8 cellular contexts compared by ENCODE assay signal in the genomic region with DNA sequence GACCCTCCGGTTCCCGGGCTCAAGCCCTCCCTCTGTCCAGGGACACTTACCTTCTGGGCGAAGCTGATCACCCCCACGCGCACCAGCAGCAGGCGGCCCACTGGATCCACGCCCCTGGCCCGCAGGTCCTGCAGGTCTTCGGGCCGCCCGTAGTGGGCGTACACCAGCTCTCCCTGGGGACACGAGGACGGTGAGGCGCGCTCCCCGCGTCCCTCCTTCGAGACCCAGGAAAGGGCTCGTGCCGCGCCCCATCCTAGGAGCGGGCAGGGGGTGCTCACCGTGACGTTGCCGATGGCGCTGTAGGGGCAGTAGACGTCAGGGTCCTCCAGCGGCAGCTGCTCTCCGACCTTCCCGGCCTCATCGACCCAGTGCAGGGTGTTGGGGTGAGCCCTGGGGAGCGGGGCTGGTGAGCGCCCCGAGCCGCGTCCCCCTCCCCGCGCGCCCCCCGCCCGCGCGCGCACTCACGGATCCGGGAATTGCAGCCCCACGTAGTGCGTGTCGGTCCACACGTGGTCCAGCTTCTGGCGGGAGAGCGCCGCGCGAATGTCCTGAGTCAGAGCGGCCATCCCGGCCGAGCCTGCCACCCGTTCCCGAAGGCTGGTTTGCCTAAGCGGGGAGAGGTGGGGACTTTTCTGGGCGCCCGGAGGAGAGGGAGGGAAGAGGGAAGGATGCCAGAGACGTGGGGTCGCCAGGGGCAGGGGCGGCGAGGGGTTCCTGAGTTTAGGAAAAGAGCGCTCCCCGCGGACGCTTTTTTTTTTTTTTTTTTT. TPM values are rescaled to one million over a fixed set of nuclear protein-coding genes. Genes with fewer than 3 reads are reported as not detected.
DNase-seq lines count a peak whose midpoint lies in the region; ATAC-seq and TF ChIP-seq lines count a peak whose summit lies in the region.

No MANE protein-coding gene starts in this region.

- H3K4me1 Mint-ChIP-seq in activated CD4-positive, alpha-beta memory T cell treated with anti-CD3 and anti-CD28 coated beads for 36 hours (ENCODE audit: low read depth) = peaks cover 12% of the 10 kb centered on the region
- peaks cover 6% of the 10 kb centered on the region for H3K4me1 Mint-ChIP-seq in endothelial cell (ENCODE audit: unreplicated experiment)
- peaks cover 17 to 38% (median 31%) of the 10 kb centered on the region in 4 donors for H3K4me1 Mint-ChIP-seq in naive thymus-derived CD8-positive, alpha-beta T cell

- DNase-seq in AG09309 (ENCODE audit: low read depth) (no peak), NCI-H1105 treated with DMSO at 0.1 percent for 48 hours (lab: John Stamatoyannopoulos, UW) (peak; percentile 47), endothelial cell (ENCODE audit: low spot score) (peak; percentile 50), thyroid gland (peak; percentile 23 to 29)
- DNase-seq in activated CD4-positive, alpha-beta memory T cell treated with anti-CD3 and anti-CD28 coated beads for 36 hours = peak; percentile 78
- DNase-seq in naive thymus-derived CD8-positive, alpha-beta T cell = peak; percentile 28 to 76 (median 46)

- intact Hi-C loops in activated CD4-positive, alpha-beta memory T cell treated with anti-CD3 and anti-CD28 coated beads for 36 hours (cut with micrococcal nuclease) = loop anchor here (5.0 kb wide), 1 partner anchor 59 kb away; a partner anchor contains a TSS
- intact Hi-C loops in thyroid gland (cut with DNase I) = no loop called here

- CTCF ChIA-PET in activated CD4-positive, alpha-beta memory T cell treated with anti-CD3 and anti-CD28 coated beads for 36 hours (lab: Charles Lee) = interaction anchor here (0.6 to 4.4 kb wide), 21 partner anchors 8 to 467 kb away, joined by 3 to 33 read pairs (median 5); a partner anchor contains a TSS

- TF ChIP-seq POLR2A in thyroid gland (IDR thresholded peaks at IDR 0.05) = no peak

- WGBS in thyroid gland, 2 donors = 5 to 8% methylated on average over 24 to 28 of the region's 72 CpGs

- no peaks in the 10 kb centered on the region for H3K9me3 ChIP-seq in thyroid gland

- TF ChIP-seq CTCF in AG09309 (IDR thresholded peaks at IDR 0.05; ENCODE audit: control insufficient read depth, insufficient read depth, low read depth, low read length, missing control alignments) = peak; percentile 50
- TF ChIP-seq CTCF in endothelial cell (IDR thresholded peaks at IDR 0.05; ENCODE audit: unreplicated experiment) = peak; percentile 31
- TF ChIP-seq CTCF in thyroid gland (IDR thresholded peaks at IDR 0.05) = peak in 1 of 6 experiments; percentile 22

- H3K4me3 Mint-ChIP-seq in activated CD4-positive, alpha-beta memory T cell treated with anti-CD3 and anti-CD28 coated beads for 36 hours = peak overlapping the region; percentile 77
- H3K4me3 Mint-ChIP-seq in endothelial cell (ENCODE audit: unreplicated experiment) = no peak overlapping the region
- peak overlapping the region; percentile 77 to 87 (median 82) for H3K4me3 Mint-ChIP-seq in naive thymus-derived CD8-positive, alpha-beta T cell

- peaks cover 7% of the 10 kb centered on the region for H3K27me3 ChIP-seq in thyroid gland

- H3K27ac ChIP-seq in thyroid gland = no peak overlapping the region

- no peaks in the 10 kb centered on the region for H3K36me3 ChIP-seq in thyroid gland

- no peaks in the 10 kb centered on the region for H3K36me3 Mint-ChIP-seq in activated CD4-positive, alpha-beta memory T cell treated with anti-CD3 and anti-CD28 coated beads for 36 hours
- H3K36me3 Mint-ChIP-seq in endothelial cell (ENCODE audit: low read depth, unreplicated experiment) = no peaks in the 10 kb centered on the region
- no peaks in the 10 kb centered on the region for H3K36me3 Mint-ChIP-seq in naive thymus-derived CD8-positive, alpha-beta T cell

- peak overlapping the region; percentile 82 for H3K27ac Mint-ChIP-seq in activated CD4-positive, alpha-beta memory T cell treated with anti-CD3 and anti-CD28 coated beads for 36 hours
- no peak overlapping the region for H3K27ac Mint-ChIP-seq in endothelial cell (ENCODE audit: unreplicated experiment)
- peak overlapping the region in 7 of 10 donors; percentile 34 to 79 (median 57) for H3K27ac Mint-ChIP-seq in naive thymus-derived CD8-positive, alpha-beta T cell

- H3K9me3 Mint-ChIP-seq in activated CD4-positive, alpha-beta memory T cell treated with anti-CD3 and anti-CD28 coated beads for 36 hours = no peaks in the 10 kb centered on the region
- no peaks in the 10 kb centered on the region for H3K9me3 Mint-ChIP-seq in endothelial cell (ENCODE audit: unreplicated experiment)
- H3K9me3 Mint-ChIP-seq in naive thymus-derived CD8-positive, alpha-beta T cell = no peaks in the 10 kb centered on the region

- ATAC-seq in GM18867 (IDR thresholded peaks at IDR 0.05; ENCODE audit: unreplicated experiment) = peak; percentile 58
- ATAC-seq in naive thymus-derived CD8-positive, alpha-beta T cell = peak; percentile 79 to 81
- ATAC-seq in GM19395 (IDR thresholded peaks at IDR 0.05; ENCODE audit: unreplicated experiment) = no peak

- POLR2A ChIA-PET in activated CD4-positive, alpha-beta memory T cell treated with anti-CD3 and anti-CD28 coated beads for 36 hours (lab: Charles Lee) = interaction anchor here (0.6 to 2.4 kb wide), 10 partner anchors 13 to 204 kb away, joined by 3 to 13 read pairs (median 3); a partner anchor contains a TSS
- POLR2A ChIA-PET in naive thymus-derived CD8-positive, alpha-beta T cell (lab: Charles Lee) = interaction anchor here (0.6 to 2.2 kb wide), 17 partner anchors 16 to 242 kb away, joined by 3 to 15 read pairs (median 3); a partner anchor contains a TSS

- peaks cover 3% of the 10 kb centered on the region for H3K27me3 Mint-ChIP-seq in activated CD4-positive, alpha-beta memory T cell treated with anti-CD3 and anti-CD28 coated beads for 36 hours
- H3K27me3 Mint-ChIP-seq in endothelial cell (ENCODE audit: unreplicated experiment) = peaks cover 7% of the 10 kb centered on the region
- peaks cover 0 to 5% (median 0%) of the 10 kb centered on the region in 5 donors for H3K27me3 Mint-ChIP-seq in naive thymus-derived CD8-positive, alpha-beta T cell

- peaks cover 6 to 8% of the 10 kb centered on the region in 2 donors for H3K4me1 ChIP-seq in thyroid gland

- H3K4me3 ChIP-seq in AG09309 (ENCODE audit: control insufficient read depth, low read depth, low read length) = peak overlapping the region; percentile 50
- peak overlapping the region in 1 of 3 donors; percentile 36 for H3K4me3 ChIP-seq in thyroid gland (replicated peaks in 1 of 3)

RNA-seq across cellular contexts. Expression of a gene that starts 8.2 kb away (rescaled TPM):
- 1 to 10 TPM; 8.7 to 9.9 TPM for total RNA-seq in activated CD4-positive, alpha-beta memory T cell treated with anti-CD3 and anti-CD28 coated beads for 36 hours
- 1.0 TPM for total RNA-seq in endothelial cell (ENCODE audit: unreplicated experiment)
- total RNA-seq in naive thymus-derived CD8-positive, alpha-beta T cell = 1 to 10 TPM; 2.6 to 5.9 TPM
- 1 to 10 TPM in 1 of 3 donors, under 1 TPM in 2; 0.51 to 1.3 (median 0.79) TPM for polyA plus RNA-seq in naive thymus-derived CD8-positive, alpha-beta T cell
- total RNA-seq in thyroid gland = under 1 TPM in 2 of 4 donors, not detected in 2; 0.22 to 0.27 TPM

RNA-seq across cellular contexts. Expression of a gene that starts 20.8 kb away (rescaled TPM):
- 10 to 100 TPM; 14.0 to 14.4 TPM for total RNA-seq in activated CD4-positive, alpha-beta memory T cell treated with anti-CD3 and anti-CD28 coated beads for 36 hours
- total RNA-seq in endothelial cell (ENCODE audit: unreplicated experiment) (31.7 TPM), thyroid gland (10 to 100 TPM in 3 of 4 donors, 1 to 10 TPM in 1; 9.1 to 22.7 (median 12.3) TPM)
- total RNA-seq in naive thymus-derived CD8-positive, alpha-beta T cell = 10 to 100 TPM; 13.0 to 16.4 TPM
- polyA plus RNA-seq in naive thymus-derived CD8-positive, alpha-beta T cell = 10 to 100 TPM; 16.0 to 21.0 (median 20.0) TPM

RNA-seq across cellular contexts. Expression of a gene that starts 23.1 kb away (rescaled TPM):
- not detected for total RNA-seq in activated CD4-positive, alpha-beta memory T cell treated with anti-CD3 and anti-CD28 coated beads for 36 hours
- not detected for total RNA-seq in endothelial cell (ENCODE audit: unreplicated experiment)
- total RNA-seq in naive thymus-derived CD8-positive, alpha-beta T cell = not detected
- not detected for polyA plus RNA-seq in naive thymus-derived CD8-positive, alpha-beta T cell
- total RNA-seq in thyroid gland = under 1 TPM in 1 of 4 donors, not detected in 3; 0.93 TPM

RNA-seq across cellular contexts. Expression of a gene that starts 31.0 kb away (rescaled TPM):
- total RNA-seq in activated CD4-positive, alpha-beta memory T cell treated with anti-CD3 and anti-CD28 coated beads for 36 hours = 10 to 100 TPM in 1 of 2 experiments, 1 to 10 TPM in 1; 9.2 to 11.0 TPM
- total RNA-seq in endothelial cell (ENCODE audit: unreplicated experiment) (4.4 TPM), thyroid gland (10 to 100 TPM; 12.9 to 36.3 (median 22.1) TPM)
- total RNA-seq in naive thymus-derived CD8-positive, alpha-beta T cell = 10 to 100 TPM in 1 of 2 experiments, 1 to 10 TPM in 1; 8.3 to 12.5 TPM
- 1 to 10 TPM in 1 of 3 donors, under 1 TPM in 2; 0.25 to 1.3 (median 0.64) TPM for polyA plus RNA-seq in naive thymus-derived CD8-positive, alpha-beta T cell

RNA-seq across cellular contexts. Expression of a gene that starts 40.4 kb away (rescaled TPM):
- total RNA-seq in activated CD4-positive, alpha-beta memory T cell treated with anti-CD3 and anti-CD28 coated beads for 36 hours = 100 to 1,000 TPM; 228 to 231 TPM
- total RNA-seq in endothelial cell (ENCODE audit: unreplicated experiment) = 336 TPM
- 100 to 1,000 TPM; 117 to 118 TPM for total RNA-seq in naive thymus-derived CD8-positive, alpha-beta T cell
- polyA plus RNA-seq in naive thymus-derived CD8-positive, alpha-beta T cell = 10 to 100 TPM; 34.8 to 42.4 (median 42.1) TPM
- total RNA-seq in thyroid gland = 100 to 1,000 TPM; 168 to 221 (median 186) TPM
